In the genomic region with DNA sequence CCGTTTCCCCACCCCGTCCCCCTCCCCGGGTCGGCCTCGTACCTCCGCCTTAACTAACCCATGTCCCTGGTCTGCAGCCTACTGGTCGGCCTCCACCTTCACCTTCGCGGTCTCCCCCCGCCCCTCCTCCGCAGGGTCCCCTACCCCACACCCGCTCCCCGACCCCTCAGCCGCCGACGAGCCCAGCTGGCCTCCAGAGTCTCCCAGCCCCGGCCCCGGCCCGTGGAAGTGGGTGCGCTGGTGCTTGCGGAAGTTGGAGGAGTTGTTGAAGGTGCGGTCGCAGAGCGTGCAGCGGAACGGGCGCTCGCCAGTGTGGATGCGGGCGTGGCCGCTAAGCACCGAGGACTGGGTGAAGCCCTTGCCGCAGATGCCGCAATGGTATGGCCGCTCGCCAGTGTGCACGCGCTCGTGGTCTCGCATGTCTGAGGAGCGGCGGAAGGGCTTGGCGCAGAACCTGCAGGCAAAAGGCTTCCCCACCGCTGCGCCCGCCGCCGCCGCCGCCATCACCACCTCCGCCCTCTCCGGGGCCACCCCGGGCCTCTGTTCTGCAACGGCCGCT, we compare ENCODE assay signal across 27 cellular contexts.
"Had no signal": no experiment of that assay in that cellular context is flagged by ENCODE, and none has a peak within 500 bp of the region (broad histone marks: within the 10 kb centered on the region; RNA-seq: fewer than 3 reads in every experiment).

No MANE protein-coding gene starts in this region.

- H3K36me3 ChIP-seq: neural progenitor cell, uterus had no signal

- H3K27me3 Mint-ChIP-seq: activated naive CD8-positive, alpha-beta T cell; memory B cell; progenitor cell of endocrine pancreas had no signal

- H3K9me3 ChIP-seq: ascending aorta, heart left ventricle, thoracic aorta, uterus had no signal

- H3K27me3 ChIP-seq: ascending aorta, cardiac muscle cell, dorsolateral prefrontal cortex, heart left ventricle, neural progenitor cell, uterus had no signal

- H3K9me3 Mint-ChIP-seq: activated T-cell treated with anti-CD3 and anti-CD28 coated beads, Interleukin-2, amount 50 U/mL, for 72 hours; natural killer cell; neural progenitor cell; stimulated activated naive CD8-positive, alpha-beta T cell treated with anti-CD3 and anti-CD28 coated beads, Interleukin-15, Interleukin-2, amounts not matched to agents 100 ng/mL and 50 ng/mL, for 24 hours had no signal

- H3K4me3 ChIP-seq: ascending aorta, cardiac muscle cell, coronary artery, dorsolateral prefrontal cortex, heart left ventricle, neural progenitor cell, thoracic aorta, uterus had no signal

- DNase-seq: activated CD4-positive, alpha-beta T cell treated with anti-CD3 and anti-CD28 coated beads for 4 hours; activated CD4-positive, alpha-beta T cell treated with anti-CD3 and anti-CD28 coated beads, Interleukin-2, amount 50 U/mL, for 4 hours; activated naive CD4-positive, alpha-beta T cell treated with Interleukin-2 at 50 U/mL for 16 hours; activated T-cell treated with anti-CD3 and anti-CD28 coated beads for 4 hours; activated T-cell treated with anti-CD3 and anti-CD28 coated beads, Interleukin-2, amount 50 U/mL, for 72 hours; dorsolateral prefrontal cortex; effector memory CD4-positive, alpha-beta T cell; erythroblast; hypothalamus; midbrain; natural killer cell; retina; stimulated activated CD4-positive, alpha-beta T cell treated with anti-CD3 and anti-CD28 coated beads, Interleukin-4, amount 100 ng/mL, for 1 hour; trophoblast cell; uterus had no signal

- H3K4me3 Mint-ChIP-seq: activated T-cell treated with anti-CD3 and anti-CD28 coated beads, Interleukin-2, amount 50 U/mL, for 72 hours; brain; memory B cell; natural killer cell; neural progenitor cell; stimulated activated naive CD8-positive, alpha-beta T cell treated with anti-CD3 and anti-CD28 coated beads, Interleukin-15, Interleukin-2, amounts not matched to agents 100 ng/mL and 50 ng/mL, for 24 hours had no signal

- ATAC-seq: activated T-cell treated with anti-CD3 and anti-CD28 coated beads, Interleukin-2, amount 50 U/mL, for 72 hours; natural killer cell had no signal

- H3K27ac ChIP-seq: ascending aorta, cardiac muscle cell, coronary artery, neural progenitor cell, thoracic aorta, uterus, VCaP had no signal

- H3K27ac Mint-ChIP-seq: activated T-cell treated with anti-CD3 and anti-CD28 coated beads, Interleukin-2, amount 50 U/mL, for 72 hours; memory B cell; natural killer cell; neural progenitor cell; progenitor cell of endocrine pancreas; stimulated activated naive CD8-positive, alpha-beta T cell treated with anti-CD3 and anti-CD28 coated beads, Interleukin-15, Interleukin-2, amounts not matched to agents 100 ng/mL and 50 ng/mL, for 24 hours had no signal

- H3K36me3 Mint-ChIP-seq: activated naive CD8-positive, alpha-beta T cell; natural killer cell had no signal

- H3K4me1 ChIP-seq: uterus had no signal
